ENCODE assay signal across 8 cellular contexts in the genomic region with DNA sequence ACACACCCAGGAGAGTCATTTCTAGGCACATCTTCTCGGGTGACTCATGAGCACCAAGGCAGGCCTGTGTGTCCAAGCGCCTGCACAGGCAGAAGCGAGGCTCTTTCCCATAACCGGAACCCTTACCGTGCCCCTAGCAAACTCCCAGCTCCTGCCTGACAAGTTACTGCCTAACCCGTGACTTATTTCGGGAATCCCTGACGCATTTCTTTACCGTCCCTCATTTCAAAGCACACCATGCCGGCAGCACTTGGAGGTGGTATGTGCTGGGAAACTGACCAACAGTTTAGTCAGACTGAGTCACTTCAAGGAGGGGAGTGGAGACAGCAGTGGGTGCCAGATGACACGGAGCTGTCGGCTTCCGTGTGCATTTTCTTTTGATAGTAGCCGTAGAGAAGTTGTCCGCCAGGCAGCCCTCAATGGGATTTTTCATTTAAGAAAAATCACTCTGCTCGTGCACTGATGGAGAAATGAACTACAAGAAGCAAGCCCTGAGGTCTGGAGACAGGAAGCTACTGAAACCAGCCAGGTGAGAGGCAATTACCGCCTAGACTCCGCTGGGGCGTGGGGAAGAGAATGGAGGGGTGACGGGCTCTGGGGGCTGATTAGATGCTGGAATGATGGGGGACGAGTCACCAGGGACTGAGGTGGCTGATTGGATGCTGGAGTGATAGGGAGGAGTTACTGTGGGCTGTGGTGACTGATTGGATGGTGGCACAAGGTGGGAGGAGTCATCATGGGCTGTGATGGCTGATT. TPM values are rescaled to one million over a fixed set of nuclear protein-coding genes. Genes with fewer than 3 reads are reported as not detected.
DNase-seq lines count a peak whose midpoint lies in the region; ATAC-seq and TF ChIP-seq lines count a peak whose summit lies in the region.

No MANE protein-coding gene starts in this region.

- no peak for TF ChIP-seq CTCF in fibroblast of mammary gland (conservative IDR thresholded peaks at IDR 0.05; ENCODE audit: control insufficient read depth, insufficient read depth, low read depth, low read length)

- DNase-seq in EH (ENCODE audit: low read depth), result peak; percentile 100
- peak; percentile 99 for DNase-seq in RKO (ENCODE audit: low spot score)
- peak; percentile 100 for DNase-seq in fibroblast of mammary gland (ENCODE audit: low read depth)
- DNase-seq in posterior vena cava (ENCODE audit: low spot score), result peak; percentile 92
- DNase-seq in NCI-H1092 (lab: John Stamatoyannopoulos, UW), result no peak
- no peak for DNase-seq in DMS53 treated with DMSO at 0.1 percent for 48 hours (lab: John Stamatoyannopoulos, UW; ENCODE audit: unreplicated experiment)
- DNase-seq in activated CD4-positive, alpha-beta T cell treated with anti-CD3 and anti-CD28 coated beads, Interleukin-2, amount 50 U/mL, for 4 hours, result no peak

- intact Hi-C loops in posterior vena cava (cut with DNase I), result no loop called here

- peak overlapping the region; percentile 55 for H3K4me3 ChIP-seq in fibroblast of mammary gland (ENCODE audit: control insufficient read depth, low read depth, low read length)

- ATAC-seq in HG02623 (IDR thresholded peaks at IDR 0.05; ENCODE audit: unreplicated experiment), result no peak

RNA-seq across cellular contexts. Expression of a gene that starts 17.2 kb away (rescaled TPM):
- total RNA-seq in posterior vena cava, result 10 to 100 TPM in 1 of 2 donors, 1 to 10 TPM in 1; 5.5 to 11.4 TPM

Comparison
In these comparisons a context has a peak if more than half of its experiments do, and no peak if none do; other contexts are left out.
1. DNase-seq: peak in EH (single experiment), RKO (single experiment), fibroblast of mammary gland (single experiment) and posterior vena cava (single experiment); none in NCI-H1092 (single experiment), DMS53 treated with DMSO at 0.1 percent for 48 hours (single experiment) and activated CD4-positive, alpha-beta T cell treated with anti-CD3 and anti-CD28 coated beads, Interleukin-2, amount 50 U/mL, for 4 hours (0 of 2).